8 cellular contexts compared by ENCODE assay signal in genomic region chr22:46501265-46501664, GRCh38. TPM values are rescaled to one million over a fixed set of nuclear protein-coding genes. Genes with fewer than 3 reads are reported as not detected.
DNase-seq lines count a peak whose midpoint lies in the region; ATAC-seq, FAIRE-seq and TF ChIP-seq lines count a peak whose summit lies in the region.
"Not testable (repeated sequence)": the region's sequence is repeated elsewhere in the genome, so short reads cannot be mapped to it uniquely, and the experiment has no call there.

No MANE protein-coding gene starts in this region.

- H3K4me1 Mint-ChIP-seq in GM23338 (peaks cover 34% of the 10 kb centered on the region), WTC11 (peaks cover 23% of the 10 kb centered on the region), chondrocyte (ENCODE audit: low read depth) (peaks cover 48% of the 10 kb centered on the region), type B pancreatic cell (ENCODE audit: unreplicated experiment) (peaks cover 30% of the 10 kb centered on the region)

- H3K4me1 ChIP-seq in A549 (peaks cover 41% of the 10 kb centered on the region), GM23338 (ENCODE audit: insufficient read depth) (peaks cover 16% of the 10 kb centered on the region), PC-3 (ENCODE audit: insufficient read depth, low read length) (peaks cover 25% of the 10 kb centered on the region), keratinocyte (ENCODE audit: control insufficient read depth, extremely low read depth, insufficient read depth, low read length) (peaks cover 34% of the 10 kb centered on the region)

- CTCF ChIA-PET in A549 (lab: Yijun Ruan, JAX) (interaction anchor here (0.8 to 4.3 kb wide), 5 partner anchors 10 to 147 kb away, joined by 3 to 12 read pairs (median 4); partner anchors contain the start of gene CELSR1), WTC11 (lab: Charles Lee) (interaction anchor here (1.0 to 2.0 kb wide), 2 partner anchors 13 to 134 kb away, joined by 3 to 11 read pairs; no protein-coding TSS in a partner anchor)
- CTCF ChIA-PET in PC-3 (lab: Charles Lee), result not testable (repeated sequence)

- not testable (repeated sequence) for H3K36me3 Mint-ChIP-seq in GM23338 (ENCODE audit: low read depth); WTC11; chondrocyte (ENCODE audit: low read depth); type B pancreatic cell

- H3K9me3 Mint-ChIP-seq in GM23338; WTC11; chondrocyte (ENCODE audit: low read depth); type B pancreatic cell: not testable (repeated sequence)

- WGBS in A549 (ENCODE audit: missing lambda C conversion rate), result 89% methylated on average over 12 of the region's 12 CpGs

- H3K4me2 ChIP-seq in A549 (peak overlapping the region; percentile 54), PC-3 (ENCODE audit: low read length) (peak overlapping the region; percentile 47), keratinocyte (ENCODE audit: control insufficient read depth, extremely low read depth, insufficient read depth, low read depth, low read length) (peak overlapping the region; percentile 67)
- not testable (repeated sequence) for H3K4me2 ChIP-seq in GM23338; neural cell (ENCODE audit: low read length)

- TF ChIP-seq EP300 in A549 (IDR thresholded peaks at IDR 0.05); neural cell (conservative IDR thresholded peaks at IDR 0.05; ENCODE audit: poor library complexity, severe bottlenecking): not testable (repeated sequence)

- H3K27ac ChIP-seq in A549, result peak overlapping the region; percentile 60 to 87
- not testable (repeated sequence) for H3K27ac ChIP-seq in GM23338 (ENCODE audit: low read depth)
- peak overlapping the region; percentile 67 for H3K27ac ChIP-seq in PC-3 (ENCODE audit: low read length)
- peak overlapping the region; percentile 75 for H3K27ac ChIP-seq in keratinocyte (ENCODE audit: control insufficient read depth, insufficient read depth, low read length)
- H3K27ac ChIP-seq in neural cell (ENCODE audit: low read length), result peak overlapping the region; percentile 98

- not testable (repeated sequence) for H3K9ac ChIP-seq in PC-3 (ENCODE audit: low read length); neural cell (ENCODE audit: low read length)
- H3K9ac ChIP-seq in keratinocyte (ENCODE audit: control insufficient read depth, extremely low read depth, insufficient read depth, low read length), result peak overlapping the region; percentile 45

- intact Hi-C loops in PC-3 (cut with micrococcal nuclease), result not testable (repeated sequence)

- DNase-seq in A549 (ENCODE audit: low read depth in 1 of 2, low spot score in 1 of 2); GM23338 (ENCODE audit: low spot score); PC-3; WTC11 (ENCODE audit: low spot score); chondrocyte (ENCODE audit: low spot score); keratinocyte (ENCODE audit: low read depth, low spot score); type B pancreatic cell (ENCODE audit: extremely low spot score, unreplicated experiment): not testable (repeated sequence)

- not testable (repeated sequence) for TF ChIP-seq RAD21 in A549 (conservative IDR thresholded peaks at IDR 0.05 in 1 of 2, IDR thresholded peaks at IDR 0.05 in 1 of 2); neural cell (conservative IDR thresholded peaks at IDR 0.05)

- not testable (repeated sequence) for H4K20me1 ChIP-seq in GM23338 (replicated peaks; ENCODE audit: insufficient read depth); PC-3 (ENCODE audit: low read length); keratinocyte (ENCODE audit: control insufficient read depth, extremely low read depth, insufficient read depth, low read length); neural cell (ENCODE audit: insufficient read depth)

- FAIRE-seq in A549 (lab: Jason Lieb, UNC); keratinocyte (lab: Jason Lieb, UNC): not testable (repeated sequence)

- not testable (repeated sequence) for BruUV-seq in PC-3 (replicated peaks; lab: Mats Ljungman, UMichigan)

- not testable (repeated sequence) for TF ChIP-seq CTCF in A549 (IDR thresholded peaks at IDR 0.05); GM23338 (conservative IDR thresholded peaks at IDR 0.05; ENCODE audit: low read depth in 2 of 2); PC-3 (conservative IDR thresholded peaks at IDR 0.05; ENCODE audit: low read depth, low read length); WTC11 (IDR thresholded peaks at IDR 0.05); chondrocyte (IDR thresholded peaks at IDR 0.05); keratinocyte (optimal IDR thresholded peaks at IDR 0.05 in 1 of 3, IDR thresholded peaks at IDR 0.05 in 1 of 3, conservative IDR thresholded peaks at IDR 0.05 in 1 of 3; ENCODE audit: extremely low read depth in 1 of 3, insufficient read depth in 2 of 3, low read length in 3 of 3); neural cell (IDR thresholded peaks at IDR 0.05; ENCODE audit: poor library complexity, severe bottlenecking); type B pancreatic cell (conservative IDR thresholded peaks at IDR 0.05)

- dilution Hi-C loops in keratinocyte (cut with MboI; ENCODE audit: extremely low pct_ligation_motif_present, low sequenced_read_pairs), result not testable (repeated sequence)

- not testable (repeated sequence) for H2AFZ ChIP-seq in GM23338; PC-3 (ENCODE audit: low read length); keratinocyte (ENCODE audit: control insufficient read depth, low read length); neural cell (ENCODE audit: low read depth, low read length)

- ATAC-seq in A549, GM23338, WTC11: not testable (repeated sequence)
- peak; percentile 10; the same call in 1 of the 2 replicates for ATAC-seq in PC-3

- not testable (repeated sequence) for H3K9me1 ChIP-seq in keratinocyte (ENCODE audit: control insufficient read depth, extremely low read depth, insufficient read depth, low read length)

- H3K27me3 Mint-ChIP-seq in GM23338 (ENCODE audit: insufficient read depth, low read depth, poor library complexity); WTC11 (ENCODE audit: low read depth); chondrocyte (ENCODE audit: low read depth); type B pancreatic cell: not testable (repeated sequence)

- H3K27me3 ChIP-seq in GM23338 (ENCODE audit: insufficient read depth); PC-3 (ENCODE audit: low read length); keratinocyte (ENCODE audit: control insufficient read depth, extremely low read depth, insufficient read depth, low read length); neural cell (ENCODE audit: insufficient read depth, low read depth, low read length): not testable (repeated sequence)

- TF ChIP-seq POLR2A in A549 (IDR thresholded peaks at IDR 0.05; ENCODE audit: low read length), result not testable (repeated sequence)

- not testable (repeated sequence) for H3K79me2 ChIP-seq in GM23338 (replicated peaks; ENCODE audit: insufficient read depth); PC-3 (ENCODE audit: low read length); neural cell (replicated peaks; ENCODE audit: insufficient read depth, low read length)
- H3K79me2 ChIP-seq in keratinocyte (ENCODE audit: control insufficient read depth, insufficient read depth, low read length), result peaks cover 26% of the 10 kb centered on the region

- H3K9me3 ChIP-seq in A549; PC-3 (ENCODE audit: low read length); keratinocyte (ENCODE audit: control insufficient read depth, low read depth, low read length); neural cell (ENCODE audit: low read length): not testable (repeated sequence)

- not testable (repeated sequence) for H3K36me3 ChIP-seq in GM23338 (ENCODE audit: insufficient read depth); PC-3 (ENCODE audit: low read depth, low read length); keratinocyte (ENCODE audit: control insufficient read depth in 2 of 2, extremely low read depth in 1 of 2, insufficient read depth in 2 of 2, low read length in 2 of 2); neural cell (ENCODE audit: insufficient read depth, low read length)

- not testable (repeated sequence) for H3F3A ChIP-seq in GM23338 (replicated peaks; ENCODE audit: low read depth); PC-3 (ENCODE audit: low read length, unreplicated experiment); neural cell (ENCODE audit: insufficient read depth, low read length, poor library complexity, severe bottlenecking)

- not testable (repeated sequence) for H3K9me2 ChIP-seq in GM23338 (ENCODE audit: insufficient read depth); PC-3 (replicated peaks; ENCODE audit: low read length); neural cell (ENCODE audit: insufficient read depth, low read length)

- POLR2A ChIA-PET in A549 (lab: Yijun Ruan, JAX), result interaction anchor here (1.2 to 2.0 kb wide), 2 partner anchors 13 to 27 kb away, joined by 3 to 6 read pairs; no protein-coding TSS in a partner anchor
- POLR2A ChIA-PET in PC-3 (lab: Charles Lee; ENCODE audit: unreplicated experiment); WTC11 (lab: Charles Lee): not testable (repeated sequence)

- H3K27ac Mint-ChIP-seq in GM23338 (peak overlapping the region; percentile 40; the same call in 1 of the 2 replicates), WTC11 (0 out of 2 replicates have a peak overlapping the region, but pooled peaks have one; percentile 19), chondrocyte (ENCODE audit: unreplicated experiment) (peak overlapping the region; percentile 98), type B pancreatic cell (peak overlapping the region; percentile 20)

- not testable (repeated sequence) for H3K4me3 ChIP-seq in A549; GM23338; PC-3 (ENCODE audit: low read length); keratinocyte (ENCODE audit: control insufficient read depth in 2 of 3, extremely low read depth in 1 of 3, insufficient read depth in 2 of 3, low read depth in 1 of 3, low read length in 3 of 3); neural cell (ENCODE audit: low read length)

- not testable (repeated sequence) for H3K4me3 Mint-ChIP-seq in GM23338, WTC11
- H3K4me3 Mint-ChIP-seq in chondrocyte (ENCODE audit: unreplicated experiment) (peak overlapping the region; percentile 25), type B pancreatic cell (peak overlapping the region; percentile 18)

RNA-seq across cellular contexts. Expression of gene CELSR1, which starts 36.2 kb away (rescaled TPM):
- polyA plus RNA-seq in A549 (2011; rRNA removed) (15.3 and 19.4 TPM in 2 replicates), A549 (2017; fragmentation: RNase III; extraction: RNeasy Plus Mini Kit Qiagen cat#74134 plus additional on column Dnase treatment) (26.9 to 31.8 TPM (median 28.4 TPM) in 3 replicates), GM23338 (2016; fragmentation: Nextera tagmentation; extraction: Ambion mirVana) (4.8 and 6.1 TPM in 2 replicates), keratinocyte (16.1 to 23.2 TPM (median 20.6 TPM) in 3 replicates), neural cell (0.04 and 0.14 TPM in 2 replicates)
- polyA plus RNA-seq in A549 (2012; cell fraction: cytosol; rRNA removed), result 28.6 and 34.3 TPM in 2 replicates
- 65.9 and 84.5 TPM in 2 replicates for polyA plus RNA-seq in A549 (2012; cell fraction: nucleus; rRNA removed)
- 40.5 and 50.8 TPM in 2 replicates for polyA minus RNA-seq in A549 (2011; rRNA and poly(A)+ RNA removed)
- total RNA-seq in GM23338 (2014; rRNA removed; shearing (Covaris generic)), result 20.4 and 21.0 TPM in 2 replicates
- total RNA-seq in PC-3 (2014; rRNA removed) (14.2 and 19.3 TPM in 2 replicates), WTC11 (2021) (16.8 to 20.8 TPM (median 19.9 TPM) in 3 replicates), chondrocyte (27.9 to 42.7 TPM (median 29.8 TPM) in 3 replicates), type B pancreatic cell (ENCODE audit: low replicate concordance) (27.8 and 67.1 TPM in 2 replicates)
- 6.0 TPM for polyA plus RNA-seq in keratinocyte (2011; ENCODE audit: low read depth)
- 8.0 and 10.0 TPM in 2 replicates for polyA plus RNA-seq in keratinocyte (2011; cell fraction: cytosol; rRNA removed)
- polyA plus RNA-seq in keratinocyte (2011; cell fraction: nucleus; rRNA removed), result 99.8 and 117 TPM in 2 replicates
- polyA plus RNA-seq in keratinocyte (2012; ENCODE audit: low replicate concordance), result 24.8 and 29.0 TPM in 2 replicates
- polyA minus RNA-seq in keratinocyte (61.3 to 154 TPM (median 62.8 TPM) in 3 replicates), neural cell (0.46 and 0.49 TPM in 2 replicates)
- polyA minus RNA-seq in keratinocyte (2011; cell fraction: cytosol; rRNA and poly(A)+ RNA removed), result 39.1 TPM
- polyA minus RNA-seq in keratinocyte (2011; cell fraction: nucleus; rRNA and poly(A)+ RNA removed), result 182 and 191 TPM in 2 replicates

Comparison
In these comparisons a context has a peak if more than half of its experiments do, and no peak if none do; other contexts are left out.
1. H3K27ac Mint-ChIP-seq: peak in every context shown above with its lines; median percentile 98 in chondrocyte; 40 in GM23338; 20 in type B pancreatic cell; 19 in WTC11.